8 cellular contexts compared by ENCODE assay signal in the genomic region with DNA sequence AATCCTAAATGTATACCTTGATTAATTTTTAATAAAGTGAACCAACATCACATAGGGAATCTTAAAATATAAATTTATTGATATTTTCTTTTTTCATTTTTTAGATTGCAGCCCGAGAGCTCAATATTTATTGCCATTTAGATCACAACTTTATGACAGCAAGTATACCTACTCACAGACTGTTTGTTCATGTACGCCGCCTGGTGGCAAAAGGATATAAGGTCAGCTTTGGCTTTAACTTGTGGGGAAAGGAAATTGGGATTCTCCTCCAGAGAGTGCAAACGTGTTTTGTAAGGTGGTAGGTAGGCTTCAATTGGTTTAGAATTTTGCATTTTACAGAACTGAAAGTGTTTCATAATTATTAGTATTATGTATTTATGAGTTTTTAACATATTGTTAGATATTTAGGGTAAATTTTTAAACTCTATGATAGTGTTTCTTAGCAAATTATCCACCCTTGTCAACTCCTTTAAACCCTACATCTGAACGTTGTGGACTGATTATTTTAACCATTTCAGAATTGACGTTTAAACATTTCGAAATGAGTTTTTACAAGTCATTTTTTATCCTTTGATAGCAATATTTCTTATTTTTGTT. TPM values are rescaled to one million over a fixed set of nuclear protein-coding genes. Genes with fewer than 3 reads are reported as not detected.
DNase-seq lines count a peak whose midpoint lies in the region; ATAC-seq and TF ChIP-seq lines count a peak whose summit lies in the region.

No MANE protein-coding gene starts in this region.

- H3K27ac ChIP-seq in brain microvascular endothelial cell, result no peak overlapping the region

- CTCF ChIA-PET in BJ (lab: Yijun Ruan, JAX), result interaction anchor here (0.6 to 4.7 kb wide), 7 partner anchors 10 to 753 kb away, joined by 3 to 24 read pairs (median 4); no protein-coding TSS in a partner anchor

- H3K4me1 Mint-ChIP-seq in immature natural killer cell, result no peaks in the 10 kb centered on the region

- POLR2A ChIA-PET in BJ (lab: Charles Lee), result interaction anchor here (0.6 kb wide), 1 partner anchor 581 kb away, joined by 6 read pairs; no protein-coding TSS in a partner anchor

- peaks cover 0 to 2% (median 0%) of the 10 kb centered on the region in 3 donors for H3K27me3 Mint-ChIP-seq in immature natural killer cell (ENCODE audit: low read depth in 3 of 3)

- peaks cover 20 to 42% (median 28%) of the 10 kb centered on the region in 3 donors for H3K36me3 Mint-ChIP-seq in immature natural killer cell

- H3K27ac Mint-ChIP-seq in immature natural killer cell, result no peak overlapping the region

- no peak overlapping the region for H3K4me3 ChIP-seq in BJ (ENCODE audit: low read depth, low read length)
- H3K4me3 ChIP-seq in brain microvascular endothelial cell (ENCODE audit: low read depth, low read length), result no peak overlapping the region

- no peak overlapping the region for H3K4me3 Mint-ChIP-seq in immature natural killer cell

- H3K36me3 ChIP-seq in BJ (ENCODE audit: control insufficient read depth, insufficient read depth, low read length), result peaks cover 10% of the 10 kb centered on the region
- H3K36me3 ChIP-seq in brain microvascular endothelial cell (replicated peaks), result peaks cover 8% of the 10 kb centered on the region

- peak; percentile 84 for TF ChIP-seq CTCF in BJ (IDR thresholded peaks at IDR 0.05; ENCODE audit: insufficient read depth, low read depth, low read length)
- TF ChIP-seq CTCF in brain microvascular endothelial cell (IDR thresholded peaks at IDR 0.05; ENCODE audit: low read depth, low read length, missing control alignments), result peak; percentile 84

- DNase-seq in BJ (ENCODE audit: low read depth) (no peak), NCI-H1930 (lab: John Stamatoyannopoulos, UW) (peak; percentile 2 to 41), UCSD-AML1 (lab: John Stamatoyannopoulos, UW; ENCODE audit: unreplicated experiment) (peak; percentile 28), brain microvascular endothelial cell (peak; percentile 57), immature natural killer cell (peak; percentile 36 to 48 (median 40)), middle frontal gyrus (ENCODE audit: extremely low spot score, low spot score) (no peak)
- DNase-seq in stimulated activated CD4-positive, alpha-beta T cell treated with anti-CD3 and anti-CD28 coated beads, Interleukin-15, amount 100 ng/mL, for 24 hours, result peak; percentile 79

- H3K27me3 ChIP-seq in BJ (ENCODE audit: control insufficient read depth, insufficient read depth, low read length) (no peaks in the 10 kb centered on the region), brain microvascular endothelial cell (replicated peaks) (no peaks in the 10 kb centered on the region)

- in situ Hi-C loops in brain microvascular endothelial cell (cut with HindIII; ENCODE audit: low pct_ligation_motif_present, low sequenced_read_pairs), result no loop called here

- peak; percentile 52 for ATAC-seq in GM21576 (IDR thresholded peaks at IDR 0.05; ENCODE audit: unreplicated experiment)

- H3K9me3 Mint-ChIP-seq in immature natural killer cell, result no peaks in the 10 kb centered on the region

RNA-seq across cellular contexts. Expression of gene DHFR, which starts 17.5 kb away (rescaled TPM):
- polyA plus RNA-seq in BJ (2011; rRNA removed) (15.7 and 20.4 TPM in 2 replicates), immature natural killer cell (1 to 10 TPM; 3.2 to 5.9 (median 3.3) TPM)
- polyA minus RNA-seq in BJ (2011; rRNA and poly(A)+ RNA removed), result 8.1 and 10.9 TPM in 2 replicates

RNA-seq across cellular contexts. Expression of gene MSH3, which starts 17.8 kb away (rescaled TPM):
- 4.0 and 6.5 TPM in 2 replicates for polyA plus RNA-seq in BJ (2011; rRNA removed)
- 4.6 and 5.0 TPM in 2 replicates for polyA minus RNA-seq in BJ (2011; rRNA and poly(A)+ RNA removed)
- polyA plus RNA-seq in immature natural killer cell, result 10 to 100 TPM in 2 of 3 donors, 1 to 10 TPM in 1; 5.6 to 13.7 (median 10.3) TPM

Comparison
In these comparisons a context has a peak if more than half of its experiments do, and no peak if none do; other contexts are left out.
1. DNase-seq: peak in NCI-H1930 (2 of 2), UCSD-AML1 (single experiment), brain microvascular endothelial cell (single experiment), immature natural killer cell (3 of 3) and stimulated activated CD4-positive, alpha-beta T cell treated with anti-CD3 and anti-CD28 coated beads, Interleukin-15, amount 100 ng/mL, for 24 hours (single experiment); none in BJ (single experiment) and middle frontal gyrus (single experiment).